Comparison of ENCODE assay signal across 23 cellular contexts in the genomic region with DNA sequence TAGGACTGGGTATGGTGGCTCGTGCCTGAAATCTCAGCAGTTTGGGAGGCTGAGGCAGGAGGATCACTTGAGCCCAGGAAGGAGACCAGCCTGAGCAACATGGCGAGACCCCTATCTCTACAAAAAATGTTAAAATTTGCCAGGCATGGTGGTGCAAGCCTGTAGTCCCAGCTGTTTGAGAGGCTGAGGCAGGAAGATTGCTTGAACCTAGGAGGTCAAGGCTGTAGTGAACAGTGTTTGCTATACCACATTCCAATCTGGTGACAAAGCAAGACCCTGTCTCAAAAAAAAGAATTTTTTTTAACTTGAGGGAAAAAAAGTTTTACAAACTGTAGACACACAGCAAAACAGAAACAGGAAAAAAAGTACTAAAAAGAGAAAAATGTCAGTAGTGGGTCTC. TPM values are rescaled to one million over a fixed set of nuclear protein-coding genes. Genes with fewer than 3 reads are reported as not detected.
DNase-seq lines count a peak whose midpoint lies in the region; ATAC-seq, FAIRE-seq and TF ChIP-seq lines count a peak whose summit lies in the region.
"Had no signal": no experiment of that assay in that cellular context is flagged by ENCODE, and none has a peak within 500 bp of the region (broad histone marks: within the 10 kb centered on the region; RNA-seq: fewer than 3 reads in every experiment).

No MANE protein-coding gene starts in this region.

- no peaks in the 10 kb centered on the region for H3K36me3 Mint-ChIP-seq in stimulated activated memory B cell treated with anti-CD40 and anti-IgM and Interleukin-4, amounts not matched to agents 10 μg/mL and 1 μg/mL and 100 μg/mL, for 72 hours

- H3K4me3 Mint-ChIP-seq in stimulated activated memory B cell treated with anti-CD40 and anti-IgM and Interleukin-4, amounts not matched to agents 10 μg/mL and 1 μg/mL and 100 μg/mL, for 72 hours: no peak overlapping the region
- H3K4me3 Mint-ChIP-seq: activated naive CD8-positive, alpha-beta T cell treated with anti-CD3 and anti-CD28 coated beads, Interleukin-2, amount 50 U/mL, for 24 hours; CD4-positive, alpha-beta memory T cell; effector memory CD8-positive, alpha-beta T cell; nephron; WTC11 had no signal

- POLR2A ChIA-PET in HCT116 (lab: Charles Lee): no interaction called here

- TF ChIP-seq CTCF in HCT116 (IDR thresholded peaks at IDR 0.05 in 2 of 3, conservative IDR thresholded peaks at IDR 0.05 in 1 of 3; ENCODE audit: borderline replicate concordance in 1 of 3, insufficient read depth in 1 of 3, low read depth in 2 of 3, low read length in 2 of 3) (no peak), RWPE2 (IDR thresholded peaks at IDR 0.05; ENCODE audit: poor library complexity, severe bottlenecking) (no peak), osteoblast (IDR thresholded peaks at IDR 0.05; ENCODE audit: extremely low read depth, low read depth, low read length) (no peak)

- H3K27ac ChIP-seq in HCT116 (ENCODE audit: low read depth, low read length) (no peak overlapping the region), RWPE2 (ENCODE audit: poor library complexity, severe bottlenecking) (peak overlapping the region; percentile 81), small intestine (ENCODE audit: low read depth in 1 of 2, low read length in 1 of 2) (no peak overlapping the region), osteoblast (ENCODE audit: low read depth, low read length) (no peak overlapping the region)
- H3K27ac ChIP-seq: body of pancreas had no signal

- H3K27me3 Mint-ChIP-seq in stimulated activated memory B cell treated with anti-CD40 and anti-IgM and Interleukin-4, amounts not matched to agents 10 μg/mL and 1 μg/mL and 100 μg/mL, for 72 hours: no peaks in the 10 kb centered on the region
- H3K27me3 Mint-ChIP-seq: CD4-positive, alpha-beta memory T cell; effector memory CD8-positive, alpha-beta T cell had no signal

- ATAC-seq in HCT116 (no peak), RWPE2 (ENCODE audit: low read depth) (no peak), HG02610 (IDR thresholded peaks at IDR 0.05; ENCODE audit: unreplicated experiment) (no peak)
- ATAC-seq in stimulated activated memory B cell treated with anti-CD40 and anti-IgM and Interleukin-4, amounts not matched to agents 10 μg/mL and 1 μg/mL and 100 μg/mL, for 72 hours: no peak
- ATAC-seq: activated naive CD8-positive, alpha-beta T cell treated with anti-CD3 and anti-CD28 coated beads, Interleukin-2, amount 50 U/mL, for 24 hours; body of pancreas; effector memory CD8-positive, alpha-beta T cell; Right ventricle myocardium inferior; WTC11 had no signal

- RAD21 ChIA-PET in HCT116 (lab: Charles Lee; ENCODE audit: low non-redundant PET in 1 of 2, low total read pairs in 2 of 2, uncharacterized antibody in 2 of 2, unreplicated experiment in 2 of 2): no interaction called here

- no TSS peak for BruUV-seq in HCT116 (replicated peaks; lab: Mats Ljungman, UMichigan)

- TF ChIP-seq RAD21 in HCT116 (IDR thresholded peaks at IDR 0.05; ENCODE audit: low read depth): no peak

- no peaks in the 10 kb centered on the region for H3K9me2 ChIP-seq in HCT116 (ENCODE audit: insufficient read depth)

- H3K9me3 ChIP-seq in HCT116 (ENCODE audit: control insufficient read depth in 1 of 2, insufficient read depth in 1 of 2, low read depth in 1 of 2, low read length in 2 of 2): no peaks in the 10 kb centered on the region
- H3K9me3 ChIP-seq in RWPE2 (ENCODE audit: severe bottlenecking): no peaks in the 10 kb centered on the region
- H3K9me3 ChIP-seq in iPS-15b (ENCODE audit: control insufficient read depth, insufficient read depth, low read length): no peaks in the 10 kb centered on the region
- H3K9me3 ChIP-seq in small intestine (ENCODE audit: control insufficient read depth, low read depth): no peaks in the 10 kb centered on the region
- no peaks in the 10 kb centered on the region for H3K9me3 ChIP-seq in osteoblast (ENCODE audit: low read depth, low read length)
- H3K9me3 ChIP-seq: body of pancreas, left lung had no signal

- intact Hi-C loops in HCT116 (cut with micrococcal nuclease): no loop called here

- peak overlapping the region; percentile 77; the same call in 1 of the 2 replicates for H3K4me2 ChIP-seq in HCT116 (ENCODE audit: low read length)
- no peak overlapping the region for H3K4me2 ChIP-seq in osteoblast (ENCODE audit: insufficient read depth, low read length)

- H4K20me1 ChIP-seq in HCT116 (ENCODE audit: insufficient read depth): no peaks in the 10 kb centered on the region
- no peaks in the 10 kb centered on the region for H4K20me1 ChIP-seq in osteoblast (ENCODE audit: insufficient read depth, low read length)

- H3K4me1 ChIP-seq in HCT116 (ENCODE audit: control insufficient read depth in 1 of 2, insufficient read depth in 2 of 2, low read length in 2 of 2): peaks cover 17 to 29% of the 10 kb centered on the region in 2 experiments
- peaks cover 25% of the 10 kb centered on the region for H3K4me1 ChIP-seq in RWPE2 (ENCODE audit: insufficient read depth, poor library complexity, severe bottlenecking)
- peaks cover 21% of the 10 kb centered on the region for H3K4me1 ChIP-seq in iPS-15b (ENCODE audit: control insufficient read depth, insufficient read depth, low read length)
- no peaks in the 10 kb centered on the region for H3K4me1 ChIP-seq in small intestine (ENCODE audit: control insufficient read depth in 2 of 2, insufficient read depth in 1 of 2, low read depth in 1 of 2, low read length in 1 of 2)
- peaks cover 3% of the 10 kb centered on the region for H3K4me1 ChIP-seq in osteoblast (ENCODE audit: insufficient read depth, low read length)

- no peak for TF ChIP-seq POLR2A in HCT116 (IDR thresholded peaks at IDR 0.05; ENCODE audit: borderline replicate concordance, extremely low read depth, insufficient read depth, insufficient read length)

- H3K9ac ChIP-seq in HCT116 (ENCODE audit: low read length): no peak overlapping the region
- no peak overlapping the region for H3K9ac ChIP-seq in iPS-15b (ENCODE audit: low read depth, low read length)

- H3K4me1 Mint-ChIP-seq in stimulated activated memory B cell treated with anti-CD40 and anti-IgM and Interleukin-4, amounts not matched to agents 10 μg/mL and 1 μg/mL and 100 μg/mL, for 72 hours: peaks cover 29% of the 10 kb centered on the region
- H3K4me1 Mint-ChIP-seq: nephron had no signal

- no peak for DNase-seq in HCT116 (ENCODE audit: low read depth, low spot score)
- no peak for DNase-seq in RWPE2 (ENCODE audit: low spot score)
- DNase-seq in renal cortical epithelial cell (ENCODE audit: low read depth): peak; percentile 45
- DNase-seq in small intestine: no peak
- no peak for DNase-seq in osteoblast (ENCODE audit: insufficient read length, low spot score, missing footprints)
- DNase-seq: activated effector memory CD4-positive, alpha-beta T cell treated with Interleukin-2 at 50 U/mL for 16 hours; activated naive CD8-positive, alpha-beta T cell treated with anti-CD3 and anti-CD28 coated beads, Interleukin-2, amount 50 U/mL, for 24 hours; body of pancreas; CD4-positive, alpha-beta memory T cell; effector memory CD8-positive, alpha-beta T cell; left lung; NCI-H1417 treated with DMSO at 0.1 percent for 48 hours; NCI-H2107; NCI-H524 treated with DMSO at 0.1 percent for 48 hours; stimulated activated CD4-positive, alpha-beta T cell treated with anti-CD3 and anti-CD28 coated beads, Interleukin-2, amount 100 ng/mL, for 48 hours; stimulated activated naive CD4-positive, alpha-beta T cell treated with Interleukin-2 at 50 U/mL for 16 hours; T-helper 9 cell had no signal

- H3K36me3 ChIP-seq in HCT116 (ENCODE audit: control insufficient read depth in 1 of 2, insufficient read depth in 2 of 2, low read length in 2 of 2) (no peaks in the 10 kb centered on the region), RWPE2 (ENCODE audit: low read depth) (peaks cover 63% of the 10 kb centered on the region), iPS-15b (ENCODE audit: control insufficient read depth, insufficient read depth, low read length) (peaks cover 2% of the 10 kb centered on the region), small intestine (ENCODE audit: control insufficient read depth in 2 of 2, insufficient read depth in 2 of 2, low read length in 2 of 2) (no peaks in the 10 kb centered on the region), osteoblast (ENCODE audit: insufficient read depth, low read length) (no peaks in the 10 kb centered on the region)
- H3K36me3 ChIP-seq: left lung had no signal

- WGBS in small intestine, 3 donors: 94 to 98% (median 94%) methylated on average over 2 of the region's 2 CpGs

- H3K9me3 Mint-ChIP-seq in stimulated activated memory B cell treated with anti-CD40 and anti-IgM and Interleukin-4, amounts not matched to agents 10 μg/mL and 1 μg/mL and 100 μg/mL, for 72 hours: peaks cover 3% of the 10 kb centered on the region
- H3K9me3 Mint-ChIP-seq: activated naive CD8-positive, alpha-beta T cell treated with anti-CD3 and anti-CD28 coated beads, Interleukin-2, amount 50 U/mL, for 24 hours; CD4-positive, alpha-beta memory T cell; effector memory CD8-positive, alpha-beta T cell; nephron; WTC11 had no signal

- H3K27me3 ChIP-seq in HCT116 (ENCODE audit: insufficient read depth, low read length): no peaks in the 10 kb centered on the region
- H3K27me3 ChIP-seq in RWPE2 (ENCODE audit: insufficient read depth, poor library complexity, severe bottlenecking): no peaks in the 10 kb centered on the region
- H3K27me3 ChIP-seq in iPS-15b (ENCODE audit: control insufficient read depth, insufficient read depth, low read length): no peaks in the 10 kb centered on the region
- H3K27me3 ChIP-seq in small intestine (ENCODE audit: control insufficient read depth in 2 of 2, insufficient read depth in 2 of 2, low read length in 2 of 2): no peaks in the 10 kb centered on the region
- H3K27me3 ChIP-seq in osteoblast (ENCODE audit: insufficient read depth, low read length): peaks cover 58% of the 10 kb centered on the region
- H3K27me3 ChIP-seq: body of pancreas had no signal

- H2AFZ ChIP-seq in HCT116 (ENCODE audit: low read depth, low read length, poor library complexity, severe bottlenecking): no peak overlapping the region
- H2AFZ ChIP-seq in osteoblast (ENCODE audit: low read length): no peak overlapping the region

- no peak for FAIRE-seq in small intestine (lab: Jason Lieb, UNC)

- H3K27ac Mint-ChIP-seq in stimulated activated memory B cell treated with anti-CD40 and anti-IgM and Interleukin-4, amounts not matched to agents 10 μg/mL and 1 μg/mL and 100 μg/mL, for 72 hours: no peak overlapping the region
- H3K27ac Mint-ChIP-seq: activated naive CD8-positive, alpha-beta T cell treated with anti-CD3 and anti-CD28 coated beads, Interleukin-2, amount 50 U/mL, for 24 hours; CD4-positive, alpha-beta memory T cell; effector memory CD8-positive, alpha-beta T cell; nephron; WTC11 had no signal

- H3K79me2 ChIP-seq in HCT116 (ENCODE audit: insufficient read depth, low read length): peaks cover 18% of the 10 kb centered on the region
- no peaks in the 10 kb centered on the region for H3K79me2 ChIP-seq in osteoblast (ENCODE audit: insufficient read depth, low read length)

- no peak overlapping the region for H3K4me3 ChIP-seq in HCT116 (replicated peaks in 1 of 2; ENCODE audit: low read depth in 1 of 2, low read length in 2 of 2)
- peak overlapping the region; percentile 76 for H3K4me3 ChIP-seq in RWPE2 (ENCODE audit: severe bottlenecking)
- H3K4me3 ChIP-seq in iPS-15b (ENCODE audit: low read depth, low read length): peak overlapping the region; percentile 23
- H3K4me3 ChIP-seq in small intestine (ENCODE audit: low read depth in 1 of 2, low read length in 2 of 2): no peak overlapping the region
- no peak overlapping the region for H3K4me3 ChIP-seq in osteoblast (ENCODE audit: insufficient read depth, low read length)
- H3K4me3 ChIP-seq: body of pancreas, left lung had no signal

- CTCF ChIA-PET in HCT116 (lab: Charles Lee): no interaction called here

RNA-seq across cellular contexts. Expression of a gene that starts 2.3 kb away (rescaled TPM):
- total RNA-seq in HCT116 (2021; ENCODE audit: unreplicated experiment) (11.7 TPM), renal cortical epithelial cell (14.4 and 19.7 TPM in 2 replicates), osteoblast (under 0.01 TPM in 2 replicates)
- polyA plus RNA-seq in HCT116 (2012): 5.9 and 6.0 TPM in 2 replicates
- polyA plus RNA-seq in small intestine: 1 to 10 TPM in 2 of 3 donors, under 1 TPM in 1; 0.81 to 3.8 (median 1.3) TPM

Comparison
In these comparisons a context has a peak if more than half of its experiments do, and no peak if none do; other contexts are left out.
1. H3K4me3 ChIP-seq: peak in RWPE2 (single experiment) and iPS-15b (single experiment); none in HCT116 (0 of 2), small intestine (0 of 2) and osteoblast (single experiment).
2. RNA of a gene that starts 2.3 kb away (total RNA-seq): 14.4 to 19.7 TPM in renal cortical epithelial cell and 11.7 TPM in HCT116 (single experiment); under 0.01 TPM in osteoblast; every median in the first group is over 10 times any median in the second.